1 cellular context compared by ENCODE assay signal in the genomic region with DNA sequence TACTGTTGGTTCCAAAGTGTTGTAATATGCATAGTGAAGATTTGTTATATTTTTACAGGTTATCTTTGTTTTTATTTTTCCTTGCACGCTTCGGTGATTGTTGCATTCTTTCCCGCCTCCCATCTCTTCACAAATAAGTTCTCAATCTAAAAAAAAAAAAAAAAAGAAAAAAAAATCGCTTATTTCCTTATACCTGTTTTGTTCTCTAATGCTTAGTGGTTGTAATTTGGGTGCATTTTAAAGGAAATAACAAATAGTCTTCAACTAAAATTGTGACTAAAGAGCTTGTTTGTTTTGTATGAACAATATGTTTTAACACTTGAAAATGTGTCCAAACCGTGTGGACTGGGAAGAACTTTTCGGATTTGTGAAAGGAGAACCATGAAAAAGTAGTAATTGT.
TF ChIP-seq lines count a peak whose summit lies in the region.

No MANE protein-coding gene starts in this region.

TF ChIP-seq in K562, 482 proteins besides CTCF, POLR2A, EP300 and RAD21:
- TF ChIP-seq, protein P1, sequence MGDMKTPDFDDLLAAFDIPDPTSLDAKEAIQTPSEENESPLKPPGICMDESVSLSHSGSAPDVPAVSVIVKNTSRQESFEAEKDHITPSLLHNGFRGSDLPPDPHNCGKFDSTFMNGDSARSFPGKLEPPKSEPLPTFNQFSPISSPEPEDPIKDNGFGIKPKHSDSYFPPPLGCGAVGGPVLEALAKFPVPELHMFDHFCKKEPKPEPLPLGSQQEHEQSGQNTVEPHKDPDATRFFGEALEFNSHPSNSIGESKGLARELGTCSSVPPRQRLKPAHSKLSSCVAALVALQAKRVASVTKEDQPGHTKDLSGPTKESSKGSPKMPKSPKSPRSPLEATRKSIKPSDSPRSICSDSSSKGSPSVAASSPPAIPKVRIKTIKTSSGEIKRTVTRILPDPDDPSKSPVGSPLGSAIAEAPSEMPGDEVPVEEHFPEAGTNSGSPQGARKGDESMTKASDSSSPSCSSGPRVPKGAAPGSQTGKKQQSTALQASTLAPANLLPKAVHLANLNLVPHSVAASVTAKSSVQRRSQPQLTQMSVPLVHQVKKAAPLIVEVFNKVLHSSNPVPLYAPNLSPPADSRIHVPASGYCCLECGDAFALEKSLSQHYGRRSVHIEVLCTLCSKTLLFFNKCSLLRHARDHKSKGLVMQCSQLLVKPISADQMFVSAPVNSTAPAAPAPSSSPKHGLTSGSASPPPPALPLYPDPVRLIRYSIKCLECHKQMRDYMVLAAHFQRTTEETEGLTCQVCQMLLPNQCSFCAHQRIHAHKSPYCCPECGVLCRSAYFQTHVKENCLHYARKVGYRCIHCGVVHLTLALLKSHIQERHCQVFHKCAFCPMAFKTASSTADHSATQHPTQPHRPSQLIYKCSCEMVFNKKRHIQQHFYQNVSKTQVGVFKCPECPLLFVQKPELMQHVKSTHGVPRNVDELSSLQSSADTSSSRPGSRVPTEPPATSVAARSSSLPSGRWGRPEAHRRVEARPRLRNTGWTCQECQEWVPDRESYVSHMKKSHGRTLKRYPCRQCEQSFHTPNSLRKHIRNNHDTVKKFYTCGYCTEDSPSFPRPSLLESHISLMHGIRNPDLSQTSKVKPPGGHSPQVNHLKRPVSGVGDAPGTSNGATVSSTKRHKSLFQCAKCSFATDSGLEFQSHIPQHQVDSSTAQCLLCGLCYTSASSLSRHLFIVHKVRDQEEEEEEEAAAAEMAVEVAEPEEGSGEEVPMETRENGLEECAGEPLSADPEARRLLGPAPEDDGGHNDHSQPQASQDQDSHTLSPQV (IDR thresholded peaks at IDR 0.05): no peak
- no peak for TF ChIP-seq STAG1 (CRISPR knock-in tag; IDR thresholded peaks at IDR 0.05; ENCODE audit: borderline replicate concordance)
- TF ChIP-seq HSF4 (CRISPR knock-in tag; IDR thresholded peaks at IDR 0.05; ENCODE audit: borderline replicate concordance): no peak
- TF ChIP-seq BCOR (IDR thresholded peaks at IDR 0.05): no peak
- TF ChIP-seq, protein P2, sequence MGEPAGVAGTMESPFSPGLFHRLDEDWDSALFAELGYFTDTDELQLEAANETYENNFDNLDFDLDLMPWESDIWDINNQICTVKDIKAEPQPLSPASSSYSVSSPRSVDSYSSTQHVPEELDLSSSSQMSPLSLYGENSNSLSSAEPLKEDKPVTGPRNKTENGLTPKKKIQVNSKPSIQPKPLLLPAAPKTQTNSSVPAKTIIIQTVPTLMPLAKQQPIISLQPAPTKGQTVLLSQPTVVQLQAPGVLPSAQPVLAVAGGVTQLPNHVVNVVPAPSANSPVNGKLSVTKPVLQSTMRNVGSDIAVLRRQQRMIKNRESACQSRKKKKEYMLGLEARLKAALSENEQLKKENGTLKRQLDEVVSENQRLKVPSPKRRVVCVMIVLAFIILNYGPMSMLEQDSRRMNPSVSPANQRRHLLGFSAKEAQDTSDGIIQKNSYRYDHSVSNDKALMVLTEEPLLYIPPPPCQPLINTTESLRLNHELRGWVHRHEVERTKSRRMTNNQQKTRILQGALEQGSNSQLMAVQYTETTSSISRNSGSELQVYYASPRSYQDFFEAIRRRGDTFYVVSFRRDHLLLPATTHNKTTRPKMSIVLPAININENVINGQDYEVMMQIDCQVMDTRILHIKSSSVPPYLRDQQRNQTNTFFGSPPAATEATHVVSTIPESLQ (CRISPR knock-in tag; IDR thresholded peaks at IDR 0.05): no peak
- no peak for TF ChIP-seq NCOR1 (IDR thresholded peaks at IDR 0.05)
- no peak for TF ChIP-seq SP2 (IDR thresholded peaks at IDR 0.05; ENCODE audit: extremely low read depth, low read depth, low read length, poor library complexity, severe bottlenecking)
- TF ChIP-seq MAZ (CRISPR knock-in tag; conservative IDR thresholded peaks at IDR 0.05 in 1 of 2, IDR thresholded peaks at IDR 0.05 in 1 of 2): no peak
- TF ChIP-seq NR1H2 (CRISPR knock-in tag; IDR thresholded peaks at IDR 0.05): no peak
- no peak for TF ChIP-seq C11orf30 (IDR thresholded peaks at IDR 0.05; ENCODE audit: low read depth)
- TF ChIP-seq, protein P3, sequence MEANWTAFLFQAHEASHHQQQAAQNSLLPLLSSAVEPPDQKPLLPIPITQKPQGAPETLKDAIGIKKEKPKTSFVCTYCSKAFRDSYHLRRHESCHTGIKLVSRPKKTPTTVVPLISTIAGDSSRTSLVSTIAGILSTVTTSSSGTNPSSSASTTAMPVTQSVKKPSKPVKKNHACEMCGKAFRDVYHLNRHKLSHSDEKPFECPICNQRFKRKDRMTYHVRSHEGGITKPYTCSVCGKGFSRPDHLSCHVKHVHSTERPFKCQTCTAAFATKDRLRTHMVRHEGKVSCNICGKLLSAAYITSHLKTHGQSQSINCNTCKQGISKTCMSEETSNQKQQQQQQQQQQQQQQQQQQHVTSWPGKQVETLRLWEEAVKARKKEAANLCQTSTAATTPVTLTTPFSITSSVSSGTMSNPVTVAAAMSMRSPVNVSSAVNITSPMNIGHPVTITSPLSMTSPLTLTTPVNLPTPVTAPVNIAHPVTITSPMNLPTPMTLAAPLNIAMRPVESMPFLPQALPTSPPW (CRISPR knock-in tag; IDR thresholded peaks at IDR 0.05): no peak
- TF ChIP-seq, protein P4, sequence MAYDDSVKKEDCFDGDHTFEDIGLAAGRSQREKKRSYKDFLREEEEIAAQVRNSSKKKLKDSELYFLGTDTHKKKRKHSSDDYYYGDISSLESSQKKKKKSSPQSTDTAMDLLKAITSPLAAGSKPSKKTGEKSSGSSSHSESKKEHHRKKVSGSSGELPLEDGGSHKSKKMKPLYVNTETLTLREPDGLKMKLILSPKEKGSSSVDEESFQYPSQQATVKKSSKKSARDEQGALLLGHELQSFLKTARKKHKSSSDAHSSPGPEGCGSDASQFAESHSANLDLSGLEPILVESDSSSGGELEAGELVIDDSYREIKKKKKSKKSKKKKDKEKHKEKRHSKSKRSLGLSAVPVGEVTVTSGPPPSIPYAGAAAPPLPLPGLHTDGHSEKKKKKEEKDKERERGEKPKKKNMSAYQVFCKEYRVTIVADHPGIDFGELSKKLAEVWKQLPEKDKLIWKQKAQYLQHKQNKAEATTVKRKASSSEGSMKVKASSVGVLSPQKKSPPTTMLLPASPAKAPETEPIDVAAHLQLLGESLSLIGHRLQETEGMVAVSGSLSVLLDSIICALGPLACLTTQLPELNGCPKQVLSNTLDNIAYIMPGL (CRISPR knock-in tag; IDR thresholded peaks at IDR 0.05): no peak
TF ChIP-seq in K562: peak in this region for 0.
